22 cellular contexts compared by ENCODE assay signal in the genomic region with DNA sequence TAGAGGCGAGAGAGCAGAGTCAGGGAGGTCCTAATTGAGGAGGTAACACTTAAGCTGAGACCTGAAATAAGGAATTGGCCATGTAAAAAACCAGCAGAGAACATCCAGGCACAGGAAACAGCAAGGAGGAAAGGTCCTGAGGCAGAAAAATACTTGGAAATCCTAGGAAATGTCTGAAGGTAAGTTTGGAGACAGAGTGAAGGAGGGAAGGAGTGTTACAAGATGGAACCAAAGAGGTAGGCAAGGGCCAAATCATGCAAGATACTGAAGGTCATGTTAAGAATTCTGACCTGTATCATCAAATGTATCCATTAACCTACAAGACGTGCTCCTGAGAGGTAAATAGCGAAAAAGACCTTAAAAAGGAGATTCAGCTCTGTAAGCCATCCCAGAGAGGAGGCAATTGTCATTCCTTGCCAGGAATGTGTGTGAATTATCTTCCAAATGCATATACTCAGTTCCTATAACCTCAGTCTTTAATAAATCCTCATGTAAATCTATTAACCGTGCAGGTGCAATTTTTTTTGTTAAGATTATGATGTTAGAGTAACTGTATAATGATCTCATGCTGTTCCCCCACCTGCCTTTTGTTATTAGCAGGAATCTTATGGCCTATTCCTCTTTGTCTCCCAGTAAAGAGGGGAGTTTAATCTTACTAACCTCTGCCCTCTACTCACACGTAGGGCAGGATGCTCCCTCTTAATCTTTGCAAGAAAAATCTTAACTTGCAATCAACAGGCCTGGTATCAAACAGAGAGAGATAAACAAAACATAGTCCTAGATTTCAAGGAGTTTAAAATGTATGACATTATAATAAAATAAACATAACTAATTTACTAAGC.
"Had no signal": no experiment of that assay in that cellular context is flagged by ENCODE, and none has a peak within 500 bp of the region (broad histone marks: within the 10 kb centered on the region; RNA-seq: fewer than 3 reads in every experiment).

No MANE protein-coding gene starts in this region.

- ATAC-seq: activated CD4-positive, CD25-positive, alpha-beta regulatory T cell treated with anti-CD3 and anti-CD28 coated beads, Interleukin-2, amount 50 U/mL, for 24 hours; effector memory CD8-positive, alpha-beta T cell; gastroesophageal sphincter; left cardiac atrium; left ventricle myocardium superior; sciatic nerve; stimulated activated effector memory CD8-positive, alpha-beta T cell treated with anti-CD3 and anti-CD28 coated beads, Interleukin-12 subunit alpha, Interleukin-12 subunit beta, amount 100 ng/mL, for 72 hours had no signal

- DNase-seq: activated CD4-positive, alpha-beta T cell treated with anti-CD3 and anti-CD28 coated beads for 48 hours; activated CD4-positive, alpha-beta T cell treated with anti-CD3 and anti-CD28 coated beads, Interleukin-2, amount 50 U/mL, for 48 hours; activated CD8-positive, alpha-beta memory T cell treated with anti-CD3 and anti-CD28 coated beads, Interleukin-2, amount 50 U/mL, for 4 hours; activated gamma-delta T cell; activated naive CD4-positive, alpha-beta T cell treated with anti-CD3 and anti-CD28 coated beads, Interleukin-2, amount 10 ng/mL, durations not matched to agents 7 days and 5 days; activated T-cell treated with anti-CD3 and anti-CD28 coated beads, Interleukin-2, amount 50 U/mL, for 24 hours; amygdala; caudate nucleus; cortex of kidney; effector memory CD8-positive, alpha-beta T cell; left cardiac atrium; left ventricle myocardium superior; ovary; retina; stimulated activated CD4-positive, alpha-beta T cell treated with anti-CD3 and anti-CD28 coated beads, Interleukin-12 subunit alpha, Interleukin-12 subunit beta, amount 100 ng/mL, for 4 hours; stimulated activated CD4-positive, alpha-beta T cell treated with anti-CD3 and anti-CD28 coated beads, Interleukin-4, amount 100 ng/mL, for 24 hours; T-helper 9 cell; trophoblast cell had no signal
